13 cellular contexts compared by ENCODE assay signal in the genomic region with DNA sequence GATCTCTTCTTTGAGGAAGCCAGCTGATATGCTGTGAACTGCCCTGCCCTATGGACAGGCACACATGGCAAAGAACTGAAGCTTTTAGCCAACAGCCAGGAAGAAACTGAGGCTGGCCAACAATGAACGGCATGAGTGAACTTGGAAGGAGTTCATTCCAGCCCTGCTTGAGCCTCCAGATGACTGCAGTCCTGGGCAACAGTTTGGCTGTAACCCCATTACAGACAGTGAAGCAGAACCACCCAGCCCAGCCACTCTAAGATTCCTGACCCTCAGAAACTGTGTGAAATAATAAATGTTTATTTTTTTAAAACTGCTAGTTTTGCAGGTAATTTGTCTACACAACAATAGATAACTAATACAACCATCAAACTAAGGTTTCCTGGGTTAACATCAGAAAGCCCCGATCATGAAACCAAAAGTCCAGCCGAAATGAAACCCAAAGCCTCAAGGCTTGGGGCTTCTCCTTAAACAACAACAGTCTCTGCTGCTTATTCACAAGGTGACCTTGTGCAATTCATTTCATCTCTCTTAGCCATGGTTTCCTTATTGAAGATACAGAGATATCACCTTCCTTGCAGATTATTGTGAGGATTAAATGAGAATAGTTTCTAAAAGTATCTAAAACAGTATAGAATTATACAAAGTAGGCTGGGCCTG. TPM values are rescaled to one million over a fixed set of nuclear protein-coding genes. Genes with fewer than 3 reads are reported as not detected.
DNase-seq lines count a peak whose midpoint lies in the region; ATAC-seq and TF ChIP-seq lines count a peak whose summit lies in the region.
"Had no signal": no experiment of that assay in that cellular context is flagged by ENCODE, and none has a peak within 500 bp of the region (broad histone marks: within the 10 kb centered on the region; RNA-seq: fewer than 3 reads in every experiment).

No MANE protein-coding gene starts in this region.

- TF ChIP-seq CTCF in CD14-positive monocyte (IDR thresholded peaks at IDR 0.05), result no peak

- peaks cover 64% of the 10 kb centered on the region for H3K4me1 Mint-ChIP-seq in CD14-positive monocyte

- H3K36me3 Mint-ChIP-seq in CD14-positive monocyte, result no peaks in the 10 kb centered on the region

- peaks cover 0 to 3% (median 0%) of the 10 kb centered on the region in 3 donors for H3K27me3 Mint-ChIP-seq in CD14-positive monocyte (ENCODE audit: low read depth in 3 of 3)

- H3K27ac Mint-ChIP-seq in CD14-positive monocyte, result peak overlapping the region in 4 of 7 donors; percentile 10 to 68 (median 46)

- peak overlapping the region in 1 of 2 donors; percentile 48 for H3K4me3 Mint-ChIP-seq in CD14-positive monocyte

- intact Hi-C loops in CD14-positive monocyte (cut with micrococcal nuclease), result no loop called here

- DNase-seq in CD14-positive monocyte (ENCODE audit: low spot score) (no peak), iPS-NIHi11 (ENCODE audit: low spot score) (no peak), NCI-H345 treated with DMSO at 0.1 percent for 48 hours (lab: John Stamatoyannopoulos, UW; ENCODE audit: unreplicated experiment) (no peak), dermis blood vessel endothelial cell (no peak), T-helper 9 cell (no peak)
- DNase-seq: activated naive CD4-positive, alpha-beta T cell; midbrain; NCI-H1105; NCI-H446; transverse colon had no signal

- H3K9me3 Mint-ChIP-seq in CD14-positive monocyte, result no peaks in the 10 kb centered on the region

- ATAC-seq in GM19023 (IDR thresholded peaks at IDR 0.05; ENCODE audit: unreplicated experiment) (peak; percentile 59), GM21786 (IDR thresholded peaks at IDR 0.05; ENCODE audit: unreplicated experiment) (peak; percentile 51), HG03196 (IDR thresholded peaks at IDR 0.05; ENCODE audit: unreplicated experiment) (peak; percentile 48)

RNA-seq across cellular contexts. Expression of a gene that starts 31.4 kb away (rescaled TPM):
- polyA plus RNA-seq in CD14-positive monocyte, result 100 to 1,000 TPM; 128 to 134 TPM
- total RNA-seq in dermis blood vessel endothelial cell, result 0.19 and 0.51 TPM in 2 replicates
